ENCODE assay signal across 2 cellular contexts in genomic region chr7:45033261-45033930, GRCh38.
TF ChIP-seq lines count a peak whose summit lies in the region.

No MANE protein-coding gene starts in this region.

TF ChIP-seq in A549, 52 proteins besides CTCF, POLR2A, EP300 and RAD21 (continued from another document):
- TF ChIP-seq BCL3 (IDR thresholded peaks at IDR 0.05) (no peak), ELK1 (IDR thresholded peaks at IDR 0.05; ENCODE audit: low read depth, low read length) (no peak), CHD2 (IDR thresholded peaks at IDR 0.05; ENCODE audit: low read length, partially characterized antibody) (no peak), KDM5A (IDR thresholded peaks at IDR 0.05) (no peak), PBX3 (IDR thresholded peaks at IDR 0.05) (no peak)
- TF ChIP-seq, protein P1, sequence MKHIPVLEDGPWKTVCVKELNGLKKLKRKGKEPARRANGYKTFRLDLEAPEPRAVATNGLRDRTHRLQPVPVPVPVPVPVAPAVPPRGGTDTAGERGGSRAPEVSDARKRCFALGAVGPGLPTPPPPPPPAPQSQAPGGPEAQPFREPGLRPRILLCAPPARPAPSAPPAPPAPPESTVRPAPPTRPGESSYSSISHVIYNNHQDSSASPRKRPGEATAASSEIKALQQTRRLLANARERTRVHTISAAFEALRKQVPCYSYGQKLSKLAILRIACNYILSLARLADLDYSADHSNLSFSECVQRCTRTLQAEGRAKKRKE (CRISPR knock-in tag; IDR thresholded peaks at IDR 0.05; ENCODE audit: low read depth) = no peak
TF ChIP-seq in A549: peak in this region for 0.

TF ChIP-seq in GM23338, 12 proteins besides CTCF, POLR2A, EP300 and RAD21 (continued from another document):
- no peak for TF ChIP-seq ETS1 (IDR thresholded peaks at IDR 0.05)
- no peak for TF ChIP-seq POLR2AphosphoS5 (IDR thresholded peaks at IDR 0.05; ENCODE audit: low read depth)
- no peak for TF ChIP-seq JUNB (IDR thresholded peaks at IDR 0.05; ENCODE audit: unreplicated experiment)
- no peak for TF ChIP-seq CREB1 (CRISPR knock-in tag; IDR thresholded peaks at IDR 0.05; ENCODE audit: low read depth)
- TF ChIP-seq, protein P2, sequence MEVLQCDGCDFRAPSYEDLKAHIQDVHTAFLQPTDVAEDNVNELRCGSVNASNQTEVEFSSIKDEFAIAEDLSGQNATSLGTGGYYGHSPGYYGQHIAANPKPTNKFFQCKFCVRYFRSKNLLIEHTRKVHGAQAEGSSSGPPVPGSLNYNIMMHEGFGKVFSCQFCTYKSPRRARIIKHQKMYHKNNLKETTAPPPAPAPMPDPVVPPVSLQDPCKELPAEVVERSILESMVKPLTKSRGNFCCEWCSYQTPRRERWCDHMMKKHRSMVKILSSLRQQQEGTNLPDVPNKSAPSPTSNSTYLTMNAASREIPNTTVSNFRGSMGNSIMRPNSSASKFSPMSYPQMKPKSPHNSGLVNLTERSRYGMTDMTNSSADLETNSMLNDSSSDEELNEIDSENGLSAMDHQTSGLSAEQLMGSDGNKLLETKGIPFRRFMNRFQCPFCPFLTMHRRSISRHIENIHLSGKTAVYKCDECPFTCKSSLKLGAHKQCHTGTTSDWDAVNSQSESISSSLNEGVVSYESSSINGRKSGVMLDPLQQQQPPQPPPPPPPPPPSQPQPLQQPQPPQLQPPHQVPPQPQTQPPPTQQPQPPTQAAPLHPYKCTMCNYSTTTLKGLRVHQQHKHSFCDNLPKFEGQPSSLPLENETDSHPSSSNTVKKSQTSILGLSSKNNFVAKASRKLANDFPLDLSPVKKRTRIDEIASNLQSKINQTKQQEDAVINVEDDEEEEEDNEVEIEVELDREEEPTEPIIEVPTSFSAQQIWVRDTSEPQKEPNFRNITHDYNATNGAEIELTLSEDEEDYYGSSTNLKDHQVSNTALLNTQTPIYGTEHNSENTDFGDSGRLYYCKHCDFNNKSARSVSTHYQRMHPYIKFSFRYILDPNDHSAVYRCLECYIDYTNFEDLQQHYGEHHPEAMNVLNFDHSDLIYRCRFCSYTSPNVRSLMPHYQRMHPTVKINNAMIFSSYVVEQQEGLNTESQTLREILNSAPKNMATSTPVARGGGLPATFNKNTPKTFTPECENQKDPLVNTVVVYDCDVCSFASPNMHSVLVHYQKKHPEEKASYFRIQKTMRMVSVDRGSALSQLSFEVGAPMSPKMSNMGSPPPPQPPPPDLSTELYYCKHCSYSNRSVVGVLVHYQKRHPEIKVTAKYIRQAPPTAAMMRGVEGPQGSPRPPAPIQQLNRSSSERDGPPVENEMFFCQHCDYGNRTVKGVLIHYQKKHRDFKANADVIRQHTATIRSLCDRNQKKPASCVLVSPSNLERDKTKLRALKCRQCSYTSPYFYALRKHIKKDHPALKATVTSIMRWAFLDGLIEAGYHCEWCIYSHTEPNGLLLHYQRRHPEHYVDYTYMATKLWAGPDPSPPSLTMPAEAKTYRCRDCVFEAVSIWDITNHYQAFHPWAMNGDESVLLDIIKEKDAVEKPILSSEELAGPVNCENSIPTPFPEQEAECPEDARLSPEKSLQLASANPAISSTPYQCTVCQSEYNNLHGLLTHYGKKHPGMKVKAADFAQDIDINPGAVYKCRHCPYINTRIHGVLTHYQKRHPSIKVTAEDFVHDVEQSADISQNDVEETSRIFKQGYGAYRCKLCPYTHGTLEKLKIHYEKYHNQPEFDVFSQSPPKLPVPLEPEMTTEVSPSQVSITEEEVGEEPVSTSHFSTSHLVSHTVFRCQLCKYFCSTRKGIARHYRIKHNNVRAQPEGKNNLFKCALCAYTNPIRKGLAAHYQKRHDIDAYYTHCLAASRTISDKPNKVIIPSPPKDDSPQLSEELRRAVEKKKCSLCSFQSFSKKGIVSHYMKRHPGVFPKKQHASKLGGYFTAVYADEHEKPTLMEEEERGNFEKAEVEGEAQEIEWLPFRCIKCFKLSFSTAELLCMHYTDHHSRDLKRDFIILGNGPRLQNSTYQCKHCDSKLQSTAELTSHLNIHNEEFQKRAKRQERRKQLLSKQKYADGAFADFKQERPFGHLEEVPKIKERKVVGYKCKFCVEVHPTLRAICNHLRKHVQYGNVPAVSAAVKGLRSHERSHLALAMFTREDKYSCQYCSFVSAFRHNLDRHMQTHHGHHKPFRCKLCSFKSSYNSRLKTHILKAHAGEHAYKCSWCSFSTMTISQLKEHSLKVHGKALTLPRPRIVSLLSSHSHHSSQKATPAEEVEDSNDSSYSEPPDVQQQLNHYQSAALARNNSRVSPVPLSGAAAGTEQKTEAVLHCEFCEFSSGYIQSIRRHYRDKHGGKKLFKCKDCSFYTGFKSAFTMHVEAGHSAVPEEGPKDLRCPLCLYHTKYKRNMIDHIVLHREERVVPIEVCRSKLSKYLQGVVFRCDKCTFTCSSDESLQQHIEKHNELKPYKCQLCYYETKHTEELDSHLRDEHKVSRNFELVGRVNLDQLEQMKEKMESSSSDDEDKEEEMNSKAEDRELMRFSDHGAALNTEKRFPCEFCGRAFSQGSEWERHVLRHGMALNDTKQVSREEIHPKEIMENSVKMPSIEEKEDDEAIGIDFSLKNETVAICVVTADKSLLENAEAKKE (CRISPR knock-in tag; IDR thresholded peaks at IDR 0.05) = no peak
